In the genomic region with DNA sequence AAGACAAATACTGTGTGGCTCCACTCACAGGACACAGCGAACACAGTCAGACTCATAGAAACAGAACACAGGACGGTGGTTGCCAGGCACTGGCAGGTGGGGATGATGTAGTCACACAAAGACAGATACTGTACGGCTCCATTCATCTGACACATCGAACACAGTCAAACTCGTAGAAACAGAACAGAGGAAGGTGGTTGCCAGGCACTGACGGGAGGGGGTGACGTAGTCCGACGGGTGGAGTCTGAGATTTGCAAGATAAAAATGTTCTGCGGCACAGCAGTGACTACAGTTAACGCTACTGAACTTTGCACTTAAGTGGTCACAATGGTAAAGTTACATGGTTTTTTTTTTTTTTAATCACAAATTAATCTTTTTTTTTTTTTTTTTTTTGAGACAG, we compare ENCODE assay signal across 31 cellular contexts. TPM values are rescaled to one million over a fixed set of nuclear protein-coding genes. Genes with fewer than 3 reads are reported as not detected.
DNase-seq lines count a peak whose midpoint lies in the region; ATAC-seq, FAIRE-seq and TF ChIP-seq lines count a peak whose summit lies in the region.
"Had no signal": no experiment of that assay in that cellular context is flagged by ENCODE, and none has a peak within 500 bp of the region (broad histone marks: within the 10 kb centered on the region; RNA-seq: fewer than 3 reads in every experiment).

No MANE protein-coding gene starts in this region.

- H3K4me1 Mint-ChIP-seq in activated CD8-positive, alpha-beta memory T cell treated with anti-CD3 and anti-CD28 coated beads, Interleukin-2, amount 10 ng/mL, durations not matched to agents 7 days and 5 days = no peaks in the 10 kb centered on the region
- peaks cover 0 to 11% of the 10 kb centered on the region in 2 donors for H3K4me1 Mint-ChIP-seq in natural killer cell treated with Interleukin-12 subunit alpha and Interleukin-12 subunit beta and Interleukin-15 and Interleukin-18, amount 100 ng/mL, for 72 hours (ENCODE audit: low read depth in 2 of 2)
- H3K4me1 Mint-ChIP-seq: activated CD4-positive, alpha-beta T cell treated with anti-CD3 and anti-CD28 coated beads for 36 hours; GM23338; stimulated activated naive B cell treated with anti-CD40 and anti-IgM and Interleukin-4, amounts not matched to agents 10 μg/mL and 1 μg/mL and 100 μg/mL, for 72 hours had no signal

- H3K36me3 Mint-ChIP-seq in activated CD8-positive, alpha-beta memory T cell treated with anti-CD3 and anti-CD28 coated beads, Interleukin-2, amount 10 ng/mL, durations not matched to agents 7 days and 5 days = peaks cover 47% of the 10 kb centered on the region
- H3K36me3 Mint-ChIP-seq in natural killer cell treated with Interleukin-12 subunit alpha and Interleukin-12 subunit beta and Interleukin-15 and Interleukin-18, amount 100 ng/mL, for 72 hours = peaks cover 8% of the 10 kb centered on the region

- H3K4me3 Mint-ChIP-seq in activated CD8-positive, alpha-beta memory T cell treated with anti-CD3 and anti-CD28 coated beads, Interleukin-2, amount 10 ng/mL, durations not matched to agents 7 days and 5 days = no peak overlapping the region
- H3K4me3 Mint-ChIP-seq in natural killer cell treated with Interleukin-12 subunit alpha and Interleukin-12 subunit beta and Interleukin-15 and Interleukin-18, amount 100 ng/mL, for 72 hours = no peak overlapping the region
- H3K4me3 Mint-ChIP-seq: activated CD4-positive, alpha-beta T cell treated with anti-CD3 and anti-CD28 coated beads for 36 hours; activated naive CD8-positive, alpha-beta T cell treated with anti-CD3 and anti-CD28 coated beads for 36 hours; GM23338; HFFc6; stimulated activated naive B cell treated with anti-CD40 and anti-IgM and Interleukin-4, amounts not matched to agents 10 μg/mL and 1 μg/mL and 100 μg/mL, for 72 hours; T-helper 1 cell treated with Interleukin-12 subunit alpha and Interleukin-12 subunit beta and Interleukin-4 antibody, amounts not matched to agents 30 μg/mL and 1 μg/mL, for 36 hours had no signal

- no peak overlapping the region for H3K27ac Mint-ChIP-seq in activated CD8-positive, alpha-beta memory T cell treated with anti-CD3 and anti-CD28 coated beads, Interleukin-2, amount 10 ng/mL, durations not matched to agents 7 days and 5 days
- no peak overlapping the region for H3K27ac Mint-ChIP-seq in natural killer cell treated with Interleukin-12 subunit alpha and Interleukin-12 subunit beta and Interleukin-15 and Interleukin-18, amount 100 ng/mL, for 72 hours
- H3K27ac Mint-ChIP-seq: activated CD4-positive, alpha-beta T cell treated with anti-CD3 and anti-CD28 coated beads for 36 hours; activated naive CD8-positive, alpha-beta T cell treated with anti-CD3 and anti-CD28 coated beads for 36 hours; GM23338; HFFc6; stimulated activated naive B cell treated with anti-CD40 and anti-IgM and Interleukin-4, amounts not matched to agents 10 μg/mL and 1 μg/mL and 100 μg/mL, for 72 hours; T-helper 1 cell treated with Interleukin-12 subunit alpha and Interleukin-12 subunit beta and Interleukin-4 antibody, amounts not matched to agents 30 μg/mL and 1 μg/mL, for 36 hours had no signal

- FAIRE-seq in HTR-8/SVneo (lab: Jason Lieb, UNC) = no peak
- FAIRE-seq: colon had no signal

- CTCF ChIA-PET in activated CD8-positive, alpha-beta memory T cell treated with anti-CD3 and anti-CD28 coated beads, Interleukin-2, amount 10 ng/mL, durations not matched to agents 7 days and 5 days (lab: Charles Lee) = no interaction called here

- TF ChIP-seq POLR2A in erythroblast (IDR thresholded peaks at IDR 0.05; ENCODE audit: low read length) = no peak

- peak; percentile 9 for ATAC-seq in activated CD8-positive, alpha-beta memory T cell treated with anti-CD3 and anti-CD28 coated beads, Interleukin-2, amount 10 ng/mL, durations not matched to agents 7 days and 5 days
- peak; percentile 21 to 55 for ATAC-seq in natural killer cell treated with Interleukin-12 subunit alpha and Interleukin-12 subunit beta and Interleukin-15 and Interleukin-18, amount 100 ng/mL, for 72 hours
- ATAC-seq: activated CD4-positive, alpha-beta T cell treated with anti-CD3 and anti-CD28 coated beads for 36 hours; GM23338; Right ventricle myocardium inferior; SK-N-SH treated with all-trans-retinoic acid at 6 μM for 48 hours; stimulated activated naive B cell treated with anti-CD40 and anti-IgM and Interleukin-4, amounts not matched to agents 10 μg/mL and 1 μg/mL and 100 μg/mL, for 72 hours had no signal

- H3K27me3 Mint-ChIP-seq in activated CD8-positive, alpha-beta memory T cell treated with anti-CD3 and anti-CD28 coated beads, Interleukin-2, amount 10 ng/mL, durations not matched to agents 7 days and 5 days = no peaks in the 10 kb centered on the region
- H3K27me3 Mint-ChIP-seq in natural killer cell treated with Interleukin-12 subunit alpha and Interleukin-12 subunit beta and Interleukin-15 and Interleukin-18, amount 100 ng/mL, for 72 hours = no peaks in the 10 kb centered on the region
- H3K27me3 Mint-ChIP-seq: activated CD4-positive, alpha-beta T cell treated with anti-CD3 and anti-CD28 coated beads for 36 hours; activated naive CD8-positive, alpha-beta T cell treated with anti-CD3 and anti-CD28 coated beads for 36 hours; stimulated activated naive B cell treated with anti-CD40 and anti-IgM and Interleukin-4, amounts not matched to agents 10 μg/mL and 1 μg/mL and 100 μg/mL, for 72 hours had no signal

- DNase-seq in activated CD8-positive, alpha-beta memory T cell treated with anti-CD3 and anti-CD28 coated beads, Interleukin-2, amount 10 ng/mL, durations not matched to agents 7 days and 5 days = no peak
- DNase-seq in activated CD8-positive, alpha-beta memory T cell treated with anti-CD3 and anti-CD28 coated beads for 24 hours = no peak
- DNase-seq in erythroblast (lab: John Stamatoyannopoulos, UW) (peak; percentile 86 to 91), superior temporal gyrus (ENCODE audit: extremely low spot score) (peak; percentile 51), NCI-H187 (lab: John Stamatoyannopoulos, UW) (no peak), HTR-8/SVneo (ENCODE audit: insufficient read length, low spot score) (no peak), cerebellar cortex (ENCODE audit: low spot score) (no peak)
- no peak for DNase-seq in natural killer cell treated with Interleukin-12 subunit alpha and Interleukin-12 subunit beta and Interleukin-15 and Interleukin-18, amount 100 ng/mL, for 72 hours (ENCODE audit: low spot score)
- DNase-seq: 8988T; activated CD4-positive, alpha-beta T cell treated with anti-CD3 and anti-CD28 coated beads for 36 hours; activated effector memory CD4-positive, alpha-beta T cell treated with Interleukin-2 at 50 U/mL for 16 hours; activated naive CD8-positive, alpha-beta T cell treated with anti-CD3 and anti-CD28 coated beads for 36 hours; Calu3; DND-41; effector CD8-positive, alpha-beta T cell; GF-D8; HFFc6; islet precursor cell; KG1; left ventricle myocardium inferior; MG63; NCI-H1105 treated with DMSO at 0.1 percent for 48 hours; NCI-H2029; NCI-H526; occipital lobe; stimulated activated naive B cell treated with anti-CD40 and anti-IgM and Interleukin-4, amounts not matched to agents 10 μg/mL and 1 μg/mL and 100 μg/mL, for 72 hours had no signal

- no peaks in the 10 kb centered on the region for H3K9me3 Mint-ChIP-seq in activated CD8-positive, alpha-beta memory T cell treated with anti-CD3 and anti-CD28 coated beads, Interleukin-2, amount 10 ng/mL, durations not matched to agents 7 days and 5 days (ENCODE audit: low read depth)
- H3K9me3 Mint-ChIP-seq in natural killer cell treated with Interleukin-12 subunit alpha and Interleukin-12 subunit beta and Interleukin-15 and Interleukin-18, amount 100 ng/mL, for 72 hours = no peaks in the 10 kb centered on the region
- H3K9me3 Mint-ChIP-seq: activated naive CD8-positive, alpha-beta T cell treated with anti-CD3 and anti-CD28 coated beads for 36 hours; HFFc6; stimulated activated naive B cell treated with anti-CD40 and anti-IgM and Interleukin-4, amounts not matched to agents 10 μg/mL and 1 μg/mL and 100 μg/mL, for 72 hours; T-helper 1 cell treated with Interleukin-12 subunit alpha and Interleukin-12 subunit beta and Interleukin-4 antibody, amounts not matched to agents 30 μg/mL and 1 μg/mL, for 36 hours had no signal

RNA-seq across cellular contexts. Expression of a gene that starts 18.7 kb away (rescaled TPM):
- 10 to 100 TPM; 48.4 to 82.1 TPM for total RNA-seq in activated CD8-positive, alpha-beta memory T cell treated with anti-CD3 and anti-CD28 coated beads, Interleukin-2, amount 10 ng/mL, durations not matched to agents 7 days and 5 days
- 10 to 100 TPM; 12.3 to 49.3 TPM for total RNA-seq in natural killer cell treated with Interleukin-12 subunit alpha and Interleukin-12 subunit beta and Interleukin-15 and Interleukin-18, amount 100 ng/mL, for 72 hours

RNA-seq across cellular contexts. Expression of a gene that starts 18.8 kb away (rescaled TPM):
- total RNA-seq in activated CD8-positive, alpha-beta memory T cell treated with anti-CD3 and anti-CD28 coated beads, Interleukin-2, amount 10 ng/mL, durations not matched to agents 7 days and 5 days = 1 to 10 TPM; 6.9 to 9.1 TPM
- total RNA-seq in natural killer cell treated with Interleukin-12 subunit alpha and Interleukin-12 subunit beta and Interleukin-15 and Interleukin-18, amount 100 ng/mL, for 72 hours = 10 to 100 TPM in 1 of 2 donors, 1 to 10 TPM in 1; 8.1 to 10.9 TPM

RNA-seq across cellular contexts. Expression of a gene that starts 19.0 kb away (rescaled TPM):
- total RNA-seq in activated CD8-positive, alpha-beta memory T cell treated with anti-CD3 and anti-CD28 coated beads, Interleukin-2, amount 10 ng/mL, durations not matched to agents 7 days and 5 days = 100 to 1,000 TPM in 1 of 2 experiments, 10 to 100 TPM in 1; 89.7 to 104 TPM
- total RNA-seq in natural killer cell treated with Interleukin-12 subunit alpha and Interleukin-12 subunit beta and Interleukin-15 and Interleukin-18, amount 100 ng/mL, for 72 hours = 100 to 1,000 TPM in 1 of 2 donors, 10 to 100 TPM in 1; 58.1 to 120 TPM

RNA-seq across cellular contexts. Expression of a gene that starts 19.5 kb away (rescaled TPM):
- 100 to 1,000 TPM; 134 to 139 TPM for total RNA-seq in activated CD8-positive, alpha-beta memory T cell treated with anti-CD3 and anti-CD28 coated beads, Interleukin-2, amount 10 ng/mL, durations not matched to agents 7 days and 5 days
- 100 to 1,000 TPM; 161 to 193 TPM for total RNA-seq in natural killer cell treated with Interleukin-12 subunit alpha and Interleukin-12 subunit beta and Interleukin-15 and Interleukin-18, amount 100 ng/mL, for 72 hours

Comparison
In these comparisons a context has a peak if more than half of its experiments do, and no peak if none do; other contexts are left out.
1. DNase-seq: peak in erythroblast (2 of 2) and superior temporal gyrus (single experiment); none in activated CD8-positive, alpha-beta memory T cell treated with anti-CD3 and anti-CD28 coated beads, Interleukin-2, amount 10 ng/mL, durations not matched to agents 7 days and 5 days (single experiment), activated CD8-positive, alpha-beta memory T cell treated with anti-CD3 and anti-CD28 coated beads for 24 hours (single experiment), natural killer cell treated with Interleukin-12 subunit alpha and Interleukin-12 subunit beta and Interleukin-15 and Interleukin-18, amount 100 ng/mL, for 72 hours (single experiment), NCI-H187 (0 of 2), HTR-8/SVneo (single experiment) and cerebellar cortex (single experiment).